8 cellular contexts compared by ENCODE assay signal in the genomic region with DNA sequence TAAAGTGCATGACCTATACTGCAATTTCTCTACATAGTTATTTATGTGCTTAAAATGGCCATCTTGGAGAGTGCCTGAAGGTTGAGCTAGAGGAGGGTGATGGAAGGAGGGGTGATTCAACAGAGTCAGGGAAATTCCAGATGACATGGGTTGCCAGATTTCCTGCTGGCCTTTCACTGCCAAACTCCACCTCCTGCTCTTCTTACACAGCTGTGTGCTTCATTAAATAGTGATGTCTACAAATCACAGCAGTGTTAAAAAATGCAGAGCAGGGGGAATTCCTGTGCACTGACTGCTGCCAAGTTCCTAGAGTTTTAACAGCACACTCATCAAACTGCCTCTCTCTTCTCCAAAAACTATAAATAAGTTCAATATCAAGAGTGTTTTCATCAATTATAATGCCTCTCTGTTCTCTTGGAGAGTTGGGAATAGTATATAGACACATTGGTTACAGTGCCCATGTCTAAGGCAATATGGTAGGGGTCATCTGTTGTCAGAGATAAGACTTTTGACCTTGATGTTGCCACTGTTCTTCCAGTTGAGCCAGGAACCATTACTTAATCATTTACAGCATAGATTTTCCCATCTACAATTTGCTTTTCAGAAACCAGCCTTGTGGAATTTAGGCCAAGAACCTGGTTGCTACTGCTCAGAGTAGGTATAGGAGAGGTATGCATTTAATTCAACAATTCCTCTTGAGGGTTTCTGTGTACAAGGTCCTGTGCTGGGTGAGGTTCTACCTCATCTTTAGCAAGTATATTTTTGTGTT.
DNase-seq lines count a peak whose midpoint lies in the region; ATAC-seq and TF ChIP-seq lines count a peak whose summit lies in the region.

No MANE protein-coding gene starts in this region.

- H3K9me3 Mint-ChIP-seq in endodermal cell, result no peaks in the 10 kb centered on the region

- H3K36me3 Mint-ChIP-seq in endodermal cell (ENCODE audit: low read depth), result no peaks in the 10 kb centered on the region

- no peaks in the 10 kb centered on the region for H3K36me3 ChIP-seq in endodermal cell (ENCODE audit: control insufficient read depth, insufficient read depth, low read length)

- DNase-seq in activated CD4-positive, CD25-positive, alpha-beta regulatory T cell treated with anti-CD3 and anti-CD28 coated beads, Interleukin-2, amount 50 U/mL, for 72 hours, result no peak
- DNase-seq in M059J (ENCODE audit: low read depth) (peak; percentile 97), epithelial cell of proximal tubule (ENCODE audit: low read depth) (peak; percentile 98), sciatic nerve (ENCODE audit: low spot score) (peak; percentile 60), endodermal cell (no peak)
- no peak for DNase-seq in stimulated activated CD8-positive, alpha-beta memory T cell treated with anti-CD3 and anti-CD28 coated beads, Interleukin-4, amount 100 ng/mL, for 48 hours
- DNase-seq in activated effector memory CD4-positive, alpha-beta T cell treated with anti-CD3 and anti-CD28 coated beads, Interleukin-2, amount 50 U/mL, for 16 hours, result no peak

- no peaks in the 10 kb centered on the region for H3K9me3 ChIP-seq in endodermal cell (ENCODE audit: control insufficient read depth, low read length)

- H3K27me3 ChIP-seq in endodermal cell (ENCODE audit: control insufficient read depth, insufficient read depth, low read length, poor library complexity, severe bottlenecking), result peaks cover 4% of the 10 kb centered on the region

- no peaks in the 10 kb centered on the region for H3K4me1 ChIP-seq in endodermal cell (ENCODE audit: control insufficient read depth, insufficient read depth, low read length)

- no peaks in the 10 kb centered on the region for H3K27me3 Mint-ChIP-seq in endodermal cell (ENCODE audit: insufficient read depth)

- H3K4me1 Mint-ChIP-seq in endodermal cell, result peaks cover 7% of the 10 kb centered on the region

- no peak overlapping the region for H3K27ac Mint-ChIP-seq in endodermal cell

- TF ChIP-seq CTCF in epithelial cell of proximal tubule (conservative IDR thresholded peaks at IDR 0.05; ENCODE audit: low read depth, low read length), result no peak
- no peak for TF ChIP-seq CTCF in endodermal cell (conservative IDR thresholded peaks at IDR 0.05)

- H3K9ac ChIP-seq in endodermal cell (ENCODE audit: extremely low read depth, low read length, poor library complexity, severe bottlenecking), result no peak overlapping the region

- no peak overlapping the region for H3K27ac ChIP-seq in endodermal cell (ENCODE audit: low read depth, low read length)

- peak; percentile 25 to 27 for ATAC-seq in activated CD4-positive, CD25-positive, alpha-beta regulatory T cell treated with anti-CD3 and anti-CD28 coated beads, Interleukin-2, amount 50 U/mL, for 24 hours
- peak; percentile 95 for ATAC-seq in sciatic nerve

- H3K4me3 Mint-ChIP-seq in endodermal cell, result no peak overlapping the region

- H3K4me3 ChIP-seq in epithelial cell of proximal tubule (ENCODE audit: low read depth, low read length) (no peak overlapping the region), endodermal cell (ENCODE audit: low read length) (no peak overlapping the region)

- intact Hi-C loops in sciatic nerve (cut with DNase I), result no loop called here

Comparison
In these comparisons a context has a peak if more than half of its experiments do, and no peak if none do; other contexts are left out.
1. DNase-seq: peak in M059J (single experiment), epithelial cell of proximal tubule (single experiment) and sciatic nerve (single experiment); none in activated CD4-positive, CD25-positive, alpha-beta regulatory T cell treated with anti-CD3 and anti-CD28 coated beads, Interleukin-2, amount 50 U/mL, for 72 hours (single experiment), stimulated activated CD8-positive, alpha-beta memory T cell treated with anti-CD3 and anti-CD28 coated beads, Interleukin-4, amount 100 ng/mL, for 48 hours (single experiment), endodermal cell (single experiment) and activated effector memory CD4-positive, alpha-beta T cell treated with anti-CD3 and anti-CD28 coated beads, Interleukin-2, amount 50 U/mL, for 16 hours (single experiment).